Comparison of ENCODE assay signal across 8 cellular contexts in the genomic region with DNA sequence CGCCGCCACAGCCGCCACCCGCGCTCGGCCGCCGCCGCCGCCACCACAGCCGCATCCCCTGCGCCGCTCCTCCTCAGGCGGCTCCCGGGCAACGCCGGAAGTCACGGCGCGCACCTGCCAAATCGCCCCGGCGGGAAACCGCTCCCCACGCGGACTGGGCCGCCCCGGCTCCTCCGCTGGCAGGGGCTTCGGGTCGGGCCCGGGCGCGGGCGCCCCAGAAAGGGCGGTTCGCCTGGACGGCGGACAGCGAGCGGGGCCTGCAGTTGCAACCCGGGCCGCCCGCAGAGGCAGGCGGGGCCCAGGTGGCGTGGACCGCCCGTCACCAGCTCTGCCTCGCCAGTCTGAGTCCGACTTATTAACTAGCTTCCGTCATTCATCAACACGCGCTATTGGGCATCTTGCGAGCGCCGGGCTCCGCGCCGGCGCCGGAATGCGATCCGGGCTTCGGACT. TPM values are rescaled to one million over a fixed set of nuclear protein-coding genes. Genes with fewer than 3 reads are reported as not detected.
DNase-seq lines count a peak whose midpoint lies in the region; ATAC-seq, FAIRE-seq and TF ChIP-seq lines count a peak whose summit lies in the region.

A gene with protein sequence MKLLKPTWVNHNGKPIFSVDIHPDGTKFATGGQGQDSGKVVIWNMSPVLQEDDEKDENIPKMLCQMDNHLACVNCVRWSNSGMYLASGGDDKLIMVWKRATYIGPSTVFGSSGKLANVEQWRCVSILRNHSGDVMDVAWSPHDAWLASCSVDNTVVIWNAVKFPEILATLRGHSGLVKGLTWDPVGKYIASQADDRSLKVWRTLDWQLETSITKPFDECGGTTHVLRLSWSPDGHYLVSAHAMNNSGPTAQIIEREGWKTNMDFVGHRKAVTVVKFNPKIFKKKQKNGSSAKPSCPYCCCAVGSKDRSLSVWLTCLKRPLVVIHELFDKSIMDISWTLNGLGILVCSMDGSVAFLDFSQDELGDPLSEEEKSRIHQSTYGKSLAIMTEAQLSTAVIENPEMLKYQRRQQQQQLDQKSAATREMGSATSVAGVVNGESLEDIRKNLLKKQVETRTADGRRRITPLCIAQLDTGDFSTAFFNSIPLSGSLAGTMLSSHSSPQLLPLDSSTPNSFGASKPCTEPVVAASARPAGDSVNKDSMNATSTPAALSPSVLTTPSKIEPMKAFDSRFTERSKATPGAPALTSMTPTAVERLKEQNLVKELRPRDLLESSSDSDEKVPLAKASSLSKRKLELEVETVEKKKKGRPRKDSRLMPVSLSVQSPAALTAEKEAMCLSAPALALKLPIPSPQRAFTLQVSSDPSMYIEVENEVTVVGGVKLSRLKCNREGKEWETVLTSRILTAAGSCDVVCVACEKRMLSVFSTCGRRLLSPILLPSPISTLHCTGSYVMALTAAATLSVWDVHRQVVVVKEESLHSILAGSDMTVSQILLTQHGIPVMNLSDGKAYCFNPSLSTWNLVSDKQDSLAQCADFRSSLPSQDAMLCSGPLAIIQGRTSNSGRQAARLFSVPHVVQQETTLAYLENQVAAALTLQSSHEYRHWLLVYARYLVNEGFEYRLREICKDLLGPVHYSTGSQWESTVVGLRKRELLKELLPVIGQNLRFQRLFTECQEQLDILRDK (minus strand): TSS at position 93 of the 451 bp plus-strand sequence. CDS start 257 bp downstream, outside the sequence.

- no peaks in the 10 kb centered on the region for H3K9me3 ChIP-seq in GM23248 (ENCODE audit: low read depth)
- no peaks in the 10 kb centered on the region for H3K9me3 ChIP-seq in pancreas
- H3K9me3 ChIP-seq in tibial artery, result no peaks in the 10 kb centered on the region

- H3K27ac ChIP-seq in GM23248, result peak within 1 kb of the TSS; percentile 99
- H3K27ac ChIP-seq in pancreas, result peak within 1 kb of the TSS; percentile 88 to 95 (median 92)
- H3K27ac ChIP-seq in tibial artery, result peak within 1 kb of the TSS; percentile 90 to 93

- H3K4me3 Mint-ChIP-seq in activated naive CD4-positive, alpha-beta T cell treated with anti-CD3 and anti-CD28 coated beads, Interleukin-2, amount 50 U/mL, for 24 hours, result peak within 1 kb of the TSS; percentile 91

- peaks cover 62% of the 10 kb centered on the region for H3K79me2 ChIP-seq in GM23248 (ENCODE audit: insufficient read depth)

- no peaks in the 10 kb centered on the region for H4K20me1 ChIP-seq in GM23248 (ENCODE audit: insufficient read depth)

- peaks cover under 1% of the 10 kb centered on the region for H3K36me3 Mint-ChIP-seq in activated naive CD4-positive, alpha-beta T cell treated with anti-CD3 and anti-CD28 coated beads, Interleukin-2, amount 50 U/mL, for 24 hours

- H3K4me1 Mint-ChIP-seq in activated naive CD4-positive, alpha-beta T cell treated with anti-CD3 and anti-CD28 coated beads, Interleukin-2, amount 50 U/mL, for 24 hours, result peaks cover 50% of the 10 kb centered on the region

- in situ Hi-C loops in GM23248 (cut with MboI), result no loop called here

- H3K27me3 ChIP-seq in GM23248 (replicated peaks; ENCODE audit: insufficient read depth), result no peaks in the 10 kb centered on the region
- no peaks in the 10 kb centered on the region for H3K27me3 ChIP-seq in pancreas
- no peaks in the 10 kb centered on the region for H3K27me3 ChIP-seq in tibial artery

- H3K9me2 ChIP-seq in GM23248 (ENCODE audit: insufficient read depth), result no peaks in the 10 kb centered on the region

- H3K9me3 Mint-ChIP-seq in activated naive CD4-positive, alpha-beta T cell treated with anti-CD3 and anti-CD28 coated beads, Interleukin-2, amount 50 U/mL, for 24 hours, result no peaks in the 10 kb centered on the region

- H3K4me1 ChIP-seq in GM23248 (ENCODE audit: insufficient read depth) (peaks cover 25% of the 10 kb centered on the region), pancreas (peaks cover 4 to 20% (median 10%) of the 10 kb centered on the region in 3 donors), tibial artery (peaks cover 0 to 31% (median 26%) of the 10 kb centered on the region in 4 donors)

- peak; percentile 74 to 85 (median 84) for ATAC-seq in pancreas

- H3K36me3 ChIP-seq in GM23248 (ENCODE audit: low read depth) (no peaks in the 10 kb centered on the region; the same call in 1 of the 2 replicates), pancreas (peaks cover 0 to 23% (median 5%) of the 10 kb centered on the region in 3 donors), tibial artery (peaks cover 11 to 24% (median 13%) of the 10 kb centered on the region in 3 donors)

- peak within 1 kb of the TSS; percentile 99 for H3K9ac ChIP-seq in GM23248

- WGBS in GM23248 (ENCODE audit: low coverage in 1 of 2, low lambda C conversion rate in 2 of 2, missing lambda C conversion rate in 2 of 2), 2 experiments, result 1% methylated on average over 34 to 60 of the region's 64 CpGs
- WGBS in pancreas, 2 donors, result 0% methylated on average over 30 to 64 of the region's 64 CpGs

- peaks cover 22% of the 10 kb centered on the region; the same call in 1 of the 2 replicates for H3F3A ChIP-seq in GM23248 (ENCODE audit: insufficient read depth)

- H3K27me3 Mint-ChIP-seq in activated naive CD4-positive, alpha-beta T cell treated with anti-CD3 and anti-CD28 coated beads, Interleukin-2, amount 50 U/mL, for 24 hours, result no peaks in the 10 kb centered on the region

- intact Hi-C loops in head of caudate nucleus (cut with DNase I), result loop anchor here (2.0 to 5.0 kb wide), 3 partner anchors 15 to 254 kb away; a partner anchor contains a TSS
- intact Hi-C loops in pancreas (cut with DNase I), result no loop called here
- intact Hi-C loops in tibial artery (cut with DNase I; ENCODE audit: low total_unique reads), result no loop called here

- no peak for FAIRE-seq in pancreas (lab: Jason Lieb, UNC)

- DNase-seq in GDM1 (lab: John Stamatoyannopoulos, UW) (peak; percentile 66), GM23248 (peak; percentile 90), Kasumi-1 (lab: John Stamatoyannopoulos, UW) (peak; percentile 39 to 51), SKM-1 (lab: John Stamatoyannopoulos, UW; ENCODE audit: unreplicated experiment) (peak; percentile 30), head of caudate nucleus (peak; percentile 53 to 95 (median 88)), pancreas (peak; percentile 71 to 94 (median 86)), tibial artery (peak; percentile 57 to 87)

- peak within 1 kb of the TSS; percentile 98 for H3K4me2 ChIP-seq in GM23248 (ENCODE audit: unreplicated experiment)

- peak within 1 kb of the TSS; percentile 77 for H2AFZ ChIP-seq in GM23248

- TF ChIP-seq CTCF in pancreas (IDR thresholded peaks at IDR 0.05) (no peak), tibial artery (IDR thresholded peaks at IDR 0.05) (no peak)

- H3K27ac Mint-ChIP-seq in activated naive CD4-positive, alpha-beta T cell treated with anti-CD3 and anti-CD28 coated beads, Interleukin-2, amount 50 U/mL, for 24 hours, result peak within 1 kb of the TSS; percentile 97

- H3K4me3 ChIP-seq in GM23248 (peak within 1 kb of the TSS; percentile 94), pancreas (peak within 1 kb of the TSS; percentile 80 to 96 (median 92)), tibial artery (peak within 1 kb of the TSS; percentile 80)

RNA-seq across cellular contexts. Expression of the gene that starts here (rescaled TPM):
- total RNA-seq in GM23248 (2014; rRNA removed; shearing (Covaris generic)), result 18.6 and 24.2 TPM in 2 replicates
- polyA plus RNA-seq in GM23248 (2016; fragmentation: Nextera tagmentation; extraction: Ambion mirVana), result 2.1 and 2.7 TPM in 2 replicates
- total RNA-seq in pancreas, result 10 to 100 TPM in 2 of 6 donors, 1 to 10 TPM in 4; 8.8 to 14.6 (median 9.5) TPM
- 10 to 100 TPM in 1 of 2 donors, 1 to 10 TPM in 1; 6.1 to 12.2 TPM for polyA plus RNA-seq in pancreas

Comparison
In these comparisons a context has a peak if more than half of its experiments do, and no peak if none do; other contexts are left out.
1. Peak in every context shown above with its lines: DNase-seq, ATAC-seq, H3K4me3 ChIP-seq and H3K27ac ChIP-seq.
2. DNase-seq: peak in every context shown above with its lines; median percentile 90 in GM23248; 88 in head of caudate nucleus; 86 in pancreas; 72 in tibial artery; 66 in GDM1; 45 in Kasumi-1; 30 in SKM-1.